8 cellular contexts compared by ENCODE assay signal in the genomic region with DNA sequence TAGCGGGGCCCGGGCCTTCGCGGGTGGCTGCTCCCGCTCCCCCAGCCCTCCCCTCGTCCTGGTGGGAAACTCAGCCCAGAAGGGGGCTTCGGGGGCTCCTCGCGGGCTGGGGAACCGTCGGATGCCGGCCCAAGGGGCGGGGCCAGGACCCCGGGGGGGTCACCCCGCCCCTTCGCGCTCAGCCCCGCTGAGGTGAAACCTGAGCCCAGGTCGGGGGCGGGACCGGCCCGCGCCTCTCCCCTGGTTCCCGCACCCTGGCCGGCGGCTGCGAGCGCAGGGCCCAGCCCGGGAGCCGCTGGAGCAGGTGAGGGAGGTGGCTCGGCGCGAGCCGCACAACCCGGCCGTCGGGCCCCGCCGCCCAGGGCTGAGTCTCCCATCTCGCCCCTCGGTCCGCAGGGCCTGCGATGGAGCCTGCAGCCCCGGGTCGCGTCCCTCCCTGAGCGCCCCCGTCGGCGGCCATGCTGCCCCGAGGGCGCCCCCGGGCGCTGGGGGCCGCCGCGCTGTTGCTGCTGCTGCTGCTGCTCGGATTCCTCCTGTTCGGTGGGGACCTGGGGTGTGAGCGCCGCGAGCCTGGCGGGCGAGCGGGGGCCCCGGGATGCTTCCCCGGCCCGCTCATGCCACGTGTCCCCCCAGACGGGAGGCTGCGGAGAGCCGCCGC. TPM values are rescaled to one million over a fixed set of nuclear protein-coding genes. Genes with fewer than 3 reads are reported as not detected.
DNase-seq lines count a peak whose midpoint lies in the region; ATAC-seq and TF ChIP-seq lines count a peak whose summit lies in the region.

A gene (plus strand): TSS at position 232 of the 658 bp plus-strand sequence. CDS start 227 bp downstream, at position 459.

- H3K4me1 Mint-ChIP-seq in natural killer cell (peaks cover 27 to 39% of the 10 kb centered on the region in 2 donors), HFFc6 (ENCODE audit: low read depth) (peaks cover 7% of the 10 kb centered on the region; the same call in 1 of the 2 replicates)

- H3K27ac ChIP-seq in coronary artery: no peak within 1 kb of the TSS

- H3K27me3 Mint-ChIP-seq in natural killer cell (ENCODE audit: low read depth in 2 of 2): peaks cover 6 to 10% of the 10 kb centered on the region in 2 donors
- H3K27me3 Mint-ChIP-seq in HFFc6 (ENCODE audit: insufficient read depth): peaks cover 38% of the 10 kb centered on the region

- TF ChIP-seq CTCF in coronary artery (IDR thresholded peaks at IDR 0.05): no peak
- TF ChIP-seq CTCF in natural killer cell (IDR thresholded peaks at IDR 0.05): no peak
- no peak for TF ChIP-seq CTCF in HFFc6 (IDR thresholded peaks at IDR 0.05)

- DNase-seq in DMS 273 (lab: John Stamatoyannopoulos, UW; ENCODE audit: unreplicated experiment) (peak; percentile 65), DMS 273 treated with DMSO at 0.1 percent for 48 hours (lab: John Stamatoyannopoulos, UW) (no peak), NCI-H748 (lab: John Stamatoyannopoulos, UW; ENCODE audit: unreplicated experiment) (peak; percentile 83), coronary artery (ENCODE audit: low spot score) (no peak), natural killer cell (peak; percentile 16), HK-2 (ENCODE audit: unreplicated experiment) (no peak), HFFc6 (no peak)

- peak within 1 kb of the TSS; percentile 87 for H3K4me3 Mint-ChIP-seq in natural killer cell
- no peak within 1 kb of the TSS for H3K4me3 Mint-ChIP-seq in HFFc6

- peak within 1 kb of the TSS; percentile 67 for H3K4me3 ChIP-seq in coronary artery

- H3K36me3 Mint-ChIP-seq in natural killer cell: no peaks in the 10 kb centered on the region
- no peaks in the 10 kb centered on the region for H3K36me3 Mint-ChIP-seq in HFFc6 (ENCODE audit: low read depth)

- H3K9me3 Mint-ChIP-seq in natural killer cell: no peaks in the 10 kb centered on the region
- no peaks in the 10 kb centered on the region for H3K9me3 Mint-ChIP-seq in HFFc6

- ATAC-seq in natural killer cell (no peak), GM21360 (IDR thresholded peaks at IDR 0.05; ENCODE audit: unreplicated experiment) (no peak)

- H3K27ac Mint-ChIP-seq in natural killer cell: peak within 1 kb of the TSS in 1 of 2 donors; percentile 57
- H3K27ac Mint-ChIP-seq in HFFc6: no peak within 1 kb of the TSS

- intact Hi-C loops in natural killer cell (cut with micrococcal nuclease): no loop called here

RNA-seq across cellular contexts. Expression of the gene that starts here (rescaled TPM):
- 1 to 10 TPM in 2 of 3 donors, under 1 TPM in 1; 0.40 to 1.7 (median 1.0) TPM for total RNA-seq in natural killer cell
- total RNA-seq in HFFc6 (2021; fragmentation: NEBNext Ultra II Directional; extraction: Animal tissue kit (Norgen Biotek cat#: 25700)): not detected

Comparison
In these comparisons a context has a peak if more than half of its experiments do, and no peak if none do; other contexts are left out.
1. DNase-seq: peak in DMS 273 (single experiment), NCI-H748 (single experiment) and natural killer cell (single experiment); none in DMS 273 treated with DMSO at 0.1 percent for 48 hours (single experiment), coronary artery (single experiment), HK-2 (single experiment) and HFFc6 (single experiment).